Comparison of ENCODE assay signal across 9 cellular contexts in genomic region chr10:112953760-112954159, GRCh38. TPM values are rescaled to one million over a fixed set of nuclear protein-coding genes. Genes with fewer than 3 reads are reported as not detected.
DNase-seq lines count a peak whose midpoint lies in the region; ATAC-seq and TF ChIP-seq lines count a peak whose summit lies in the region.
"Had no signal": no experiment of that assay in that cellular context is flagged by ENCODE, and none has a peak within 500 bp of the region (broad histone marks: within the 10 kb centered on the region; RNA-seq: fewer than 3 reads in every experiment).

No MANE protein-coding gene starts in this region.

- no peaks in the 10 kb centered on the region for H3K27me3 Mint-ChIP-seq in mesothelial cell of epicardium (ENCODE audit: low read depth)

- ATAC-seq in Right ventricle myocardium inferior: no peak
- ATAC-seq in HG03196 (IDR thresholded peaks at IDR 0.05; ENCODE audit: unreplicated experiment): no peak
- ATAC-seq in GM18870 (IDR thresholded peaks at IDR 0.05; ENCODE audit: unreplicated experiment): no peak

- H3K27ac Mint-ChIP-seq in mesothelial cell of epicardium: peak overlapping the region; percentile 98

- H3K9me3 Mint-ChIP-seq in mesothelial cell of epicardium: no peaks in the 10 kb centered on the region

- H3K27ac ChIP-seq in cardiac muscle cell: peak overlapping the region; percentile 97
- peak overlapping the region; percentile 95 to 99 for H3K27ac ChIP-seq in coronary artery
- H3K27ac ChIP-seq in urinary bladder (ENCODE audit: low read depth): no peak overlapping the region

- no peaks in the 10 kb centered on the region for H3K9me3 ChIP-seq in cardiac muscle cell (ENCODE audit: low read depth)

- H3K36me3 ChIP-seq in cardiac muscle cell (no peaks in the 10 kb centered on the region), urinary bladder (ENCODE audit: insufficient read depth) (no peaks in the 10 kb centered on the region)

- intact Hi-C loops in Right ventricle myocardium inferior (cut with DNase I): loop anchor here (2.0 to 5.0 kb wide), 3 partner anchors 109 to 429 kb away; no protein-coding TSS in a partner anchor

- H3K4me1 ChIP-seq in cardiac muscle cell (ENCODE audit: low read depth) (peaks cover 54% of the 10 kb centered on the region), urinary bladder (ENCODE audit: insufficient read depth) (no peaks in the 10 kb centered on the region)

- H3K27me3 ChIP-seq in cardiac muscle cell: no peaks in the 10 kb centered on the region

- no peak for TF ChIP-seq CTCF in cardiac muscle cell (IDR thresholded peaks at IDR 0.05; ENCODE audit: low read depth, low read length)
- no peak for TF ChIP-seq CTCF in coronary artery (IDR thresholded peaks at IDR 0.05)
- TF ChIP-seq CTCF in mesothelial cell of epicardium (IDR thresholded peaks at IDR 0.05; ENCODE audit: unreplicated experiment): no peak
- TF ChIP-seq CTCF in GM13977 (IDR thresholded peaks at IDR 0.05; ENCODE audit: extremely low read depth, insufficient read depth, missing control alignments): no peak

- H3K4me3 ChIP-seq in cardiac muscle cell: peak overlapping the region; percentile 97
- peak overlapping the region; percentile 92 for H3K4me3 ChIP-seq in coronary artery
- peak overlapping the region; percentile 98 for H3K4me3 ChIP-seq in urinary bladder (ENCODE audit: low read depth, low read length)

- peaks cover 64% of the 10 kb centered on the region for H3K4me1 Mint-ChIP-seq in mesothelial cell of epicardium

- H3K36me3 Mint-ChIP-seq in mesothelial cell of epicardium: no peaks in the 10 kb centered on the region

- DNase-seq in cardiac muscle cell (ENCODE audit: low read depth in 1 of 2, low spot score in 1 of 2) (peak in 1 of 2 donors; percentile 63), Right ventricle myocardium inferior (ENCODE audit: missing footprints) (no peak), coronary artery (ENCODE audit: low spot score) (no peak), mesothelial cell of epicardium (ENCODE audit: low spot score in 2 of 2, unreplicated experiment in 2 of 2) (no peak), GM13977 (ENCODE audit: low spot score) (no peak)
- DNase-seq: stimulated activated CD4-positive, alpha-beta T cell treated with anti-CD3 and anti-CD28 coated beads, Interleukin-4, amount 100 ng/mL, for 24 hours had no signal

- in situ Hi-C loops in GM13977 (cut with MboI; ENCODE audit: low pct_unique_long_range_greater_than_20kb, low sequenced_read_pairs, unreplicated experiment): no loop called here

- WGBS in urinary bladder: 70% methylated on average over 8 of the region's 8 CpGs

- peak overlapping the region; percentile 96 for H3K4me3 Mint-ChIP-seq in mesothelial cell of epicardium

RNA-seq across cellular contexts. Expression of gene TCF7L2, which starts 3.7 kb away (rescaled TPM):
- total RNA-seq in cardiac muscle cell (12.9 and 33.7 TPM in 2 replicates), Right ventricle myocardium inferior (12.4 TPM), mesothelial cell of epicardium (76.4 to 84.0 TPM (median 78.0 TPM) in 3 replicates), urinary bladder (24.7 TPM)
- polyA plus RNA-seq in cardiac muscle cell (27.5 and 40.3 TPM in 2 replicates), urinary bladder (19.5 TPM)
